In the genomic region with DNA sequence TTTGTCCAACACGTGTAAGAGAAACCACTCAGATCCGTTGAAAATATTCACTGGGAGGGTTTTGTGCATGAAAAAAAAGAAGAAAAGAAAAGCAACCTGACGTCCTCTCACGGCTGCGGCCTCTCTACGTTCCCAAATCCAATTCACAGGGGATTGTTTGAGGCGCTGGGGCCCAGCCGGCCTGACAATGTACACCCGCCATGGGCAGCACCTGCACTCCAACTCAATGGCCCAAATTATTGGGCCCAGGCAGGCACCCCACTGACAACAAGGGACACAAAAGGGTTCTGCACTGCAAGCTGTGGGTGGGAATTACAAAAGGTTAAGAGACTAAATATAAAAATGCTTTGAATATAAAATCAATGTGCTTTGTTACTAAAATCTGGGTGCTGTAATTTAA, we compare ENCODE assay signal across 18 cellular contexts.
"Had no signal": no experiment of that assay in that cellular context is flagged by ENCODE, and none has a peak within 500 bp of the region (broad histone marks: within the 10 kb centered on the region; RNA-seq: fewer than 3 reads in every experiment).

No MANE protein-coding gene starts in this region.

- H3K27ac ChIP-seq: dorsolateral prefrontal cortex, psoas muscle, right lobe of liver, thoracic aorta, upper lobe of left lung had no signal

- H3K4me3 Mint-ChIP-seq: activated CD4-positive, alpha-beta memory T cell treated with anti-CD3 and anti-CD28 coated beads, Interleukin-2, amount 10 ng/mL, durations not matched to agents 7 days and 5 days; activated CD8-positive, alpha-beta memory T cell treated with anti-CD3 and anti-CD28 coated beads, Interleukin-2, amount 10 ng/mL, durations not matched to agents 7 days and 5 days; activated naive CD8-positive, alpha-beta T cell treated with anti-CD3 and anti-CD28 coated beads for 36 hours; neural crest cell; stimulated activated memory B cell treated with anti-CD40 and anti-IgM and Interleukin-4, amounts not matched to agents 10 μg/mL and 1 μg/mL and 100 μg/mL, for 72 hours; T-helper 1 cell treated with Interleukin-12 subunit alpha and Interleukin-12 subunit beta and Interleukin-4 antibody, amounts not matched to agents 30 μg/mL and 1 μg/mL, for 36 hours had no signal

- H3K36me3 Mint-ChIP-seq: activated CD8-positive, alpha-beta memory T cell treated with anti-CD3 and anti-CD28 coated beads, Interleukin-2, amount 10 ng/mL, durations not matched to agents 7 days and 5 days; activated naive CD8-positive, alpha-beta T cell treated with anti-CD3 and anti-CD28 coated beads for 36 hours; stimulated activated memory B cell treated with anti-CD40 and anti-IgM and Interleukin-4, amounts not matched to agents 10 μg/mL and 1 μg/mL and 100 μg/mL, for 72 hours had no signal

- H3K27me3 Mint-ChIP-seq: activated CD4-positive, alpha-beta memory T cell treated with anti-CD3 and anti-CD28 coated beads, Interleukin-2, amount 10 ng/mL, durations not matched to agents 7 days and 5 days; activated CD8-positive, alpha-beta memory T cell treated with anti-CD3 and anti-CD28 coated beads, Interleukin-2, amount 10 ng/mL, durations not matched to agents 7 days and 5 days; activated naive CD8-positive, alpha-beta T cell treated with anti-CD3 and anti-CD28 coated beads for 36 hours; stimulated activated memory B cell treated with anti-CD40 and anti-IgM and Interleukin-4, amounts not matched to agents 10 μg/mL and 1 μg/mL and 100 μg/mL, for 72 hours had no signal

- H3K27ac Mint-ChIP-seq: activated CD4-positive, alpha-beta memory T cell treated with anti-CD3 and anti-CD28 coated beads, Interleukin-2, amount 10 ng/mL, durations not matched to agents 7 days and 5 days; activated CD8-positive, alpha-beta memory T cell treated with anti-CD3 and anti-CD28 coated beads, Interleukin-2, amount 10 ng/mL, durations not matched to agents 7 days and 5 days; activated naive CD8-positive, alpha-beta T cell treated with anti-CD3 and anti-CD28 coated beads for 36 hours; stimulated activated memory B cell treated with anti-CD40 and anti-IgM and Interleukin-4, amounts not matched to agents 10 μg/mL and 1 μg/mL and 100 μg/mL, for 72 hours; T-helper 1 cell treated with Interleukin-12 subunit alpha and Interleukin-12 subunit beta and Interleukin-4 antibody, amounts not matched to agents 30 μg/mL and 1 μg/mL, for 36 hours had no signal

- H3K4me1 Mint-ChIP-seq: activated CD4-positive, alpha-beta memory T cell treated with anti-CD3 and anti-CD28 coated beads, Interleukin-2, amount 10 ng/mL, durations not matched to agents 7 days and 5 days; activated CD8-positive, alpha-beta memory T cell treated with anti-CD3 and anti-CD28 coated beads, Interleukin-2, amount 10 ng/mL, durations not matched to agents 7 days and 5 days; activated naive CD8-positive, alpha-beta T cell treated with anti-CD3 and anti-CD28 coated beads for 36 hours had no signal

- DNase-seq: activated CD4-positive, alpha-beta memory T cell treated with anti-CD3 and anti-CD28 coated beads, Interleukin-2, amount 10 ng/mL, durations not matched to agents 7 days and 5 days; activated CD4-positive, alpha-beta T cell treated with anti-CD3 and anti-CD28 coated beads for 48 hours; activated CD8-positive, alpha-beta memory T cell treated with anti-CD3 and anti-CD28 coated beads, Interleukin-2, amount 10 ng/mL, durations not matched to agents 7 days and 5 days; activated naive CD4-positive, alpha-beta T cell; activated naive CD8-positive, alpha-beta T cell treated with anti-CD3 and anti-CD28 coated beads for 36 hours; amygdala; central memory CD4-positive, alpha-beta T cell; midbrain; stimulated activated CD4-positive, alpha-beta T cell treated with anti-CD3 and anti-CD28 coated beads, Interleukin-4, amount 100 ng/mL, for 4 hours; upper lobe of left lung had no signal

- H3K4me1 ChIP-seq: psoas muscle, right lobe of liver, upper lobe of left lung had no signal

- H3K9me3 ChIP-seq: psoas muscle, right lobe of liver, thoracic aorta, upper lobe of left lung had no signal

- ATAC-seq: activated CD8-positive, alpha-beta memory T cell treated with anti-CD3 and anti-CD28 coated beads, Interleukin-2, amount 10 ng/mL, durations not matched to agents 7 days and 5 days; left colon; psoas muscle; right lobe of liver; stimulated activated memory B cell treated with anti-CD40 and anti-IgM and Interleukin-4, amounts not matched to agents 10 μg/mL and 1 μg/mL and 100 μg/mL, for 72 hours had no signal

- H3K27me3 ChIP-seq: dorsolateral prefrontal cortex, right lobe of liver, upper lobe of left lung had no signal

- H3K4me3 ChIP-seq: dorsolateral prefrontal cortex, psoas muscle, right lobe of liver, thoracic aorta, upper lobe of left lung had no signal

- H3K9me3 Mint-ChIP-seq: activated CD4-positive, alpha-beta memory T cell treated with anti-CD3 and anti-CD28 coated beads, Interleukin-2, amount 10 ng/mL, durations not matched to agents 7 days and 5 days; activated naive CD8-positive, alpha-beta T cell treated with anti-CD3 and anti-CD28 coated beads for 36 hours; neural crest cell; stimulated activated memory B cell treated with anti-CD40 and anti-IgM and Interleukin-4, amounts not matched to agents 10 μg/mL and 1 μg/mL and 100 μg/mL, for 72 hours; T-helper 1 cell treated with Interleukin-12 subunit alpha and Interleukin-12 subunit beta and Interleukin-4 antibody, amounts not matched to agents 30 μg/mL and 1 μg/mL, for 36 hours had no signal

- H3K36me3 ChIP-seq: right lobe of liver, thoracic aorta, upper lobe of left lung had no signal
